Comparison of ENCODE assay signal across 23 cellular contexts in genomic region chr11:14393889-14394288, GRCh38. TPM values are rescaled to one million over a fixed set of nuclear protein-coding genes. Genes with fewer than 3 reads are reported as not detected.
DNase-seq lines count a peak whose midpoint lies in the region; ATAC-seq, FAIRE-seq and TF ChIP-seq lines count a peak whose summit lies in the region.
"Had no signal": no experiment of that assay in that cellular context is flagged by ENCODE, and none has a peak within 500 bp of the region (broad histone marks: within the 10 kb centered on the region; RNA-seq: fewer than 3 reads in every experiment).

No MANE protein-coding gene starts in this region.

- no peaks in the 10 kb centered on the region for H3K9me3 Mint-ChIP-seq in activated CD8-positive, alpha-beta memory T cell treated with anti-CD3 and anti-CD28 coated beads, Interleukin-2, amount 10 ng/mL, durations not matched to agents 7 days and 5 days (ENCODE audit: low read depth)
- no peaks in the 10 kb centered on the region for H3K9me3 Mint-ChIP-seq in GM23338
- no peaks in the 10 kb centered on the region for H3K9me3 Mint-ChIP-seq in stimulated activated effector memory CD8-positive, alpha-beta T cell treated with anti-CD3 and anti-CD28 coated beads, Interleukin-12 subunit alpha, Interleukin-12 subunit beta, amount 100 ng/mL, for 72 hours
- H3K9me3 Mint-ChIP-seq: CD14-positive monocyte had no signal

- H3K9ac ChIP-seq in endothelial cell of umbilical vein (replicated peaks; ENCODE audit: extremely low read depth, insufficient read depth, low read length), result no peak overlapping the region

- no peak for TF ChIP-seq CTCF in GM23338 (conservative IDR thresholded peaks at IDR 0.05; ENCODE audit: low read depth in 2 of 2)
- TF ChIP-seq CTCF in endothelial cell of umbilical vein (IDR thresholded peaks at IDR 0.05; ENCODE audit: extremely low read depth in 1 of 2, insufficient read depth in 1 of 2, low read depth in 1 of 2, low read length in 2 of 2), result no peak

- H3K4me3 Mint-ChIP-seq in activated CD8-positive, alpha-beta memory T cell treated with anti-CD3 and anti-CD28 coated beads, Interleukin-2, amount 10 ng/mL, durations not matched to agents 7 days and 5 days, result no peak overlapping the region
- no peak overlapping the region for H3K4me3 Mint-ChIP-seq in GM23338
- H3K4me3 Mint-ChIP-seq in stimulated activated effector memory CD8-positive, alpha-beta T cell treated with anti-CD3 and anti-CD28 coated beads, Interleukin-12 subunit alpha, Interleukin-12 subunit beta, amount 100 ng/mL, for 72 hours, result no peak overlapping the region
- H3K4me3 Mint-ChIP-seq: B cell, CD14-positive monocyte had no signal

- H4K20me1 ChIP-seq in GM23338 (replicated peaks; ENCODE audit: insufficient read depth) (no peaks in the 10 kb centered on the region), endothelial cell of umbilical vein (replicated peaks; ENCODE audit: control insufficient read depth, extremely low read depth, insufficient read depth, low read length) (no peaks in the 10 kb centered on the region)

- BruUV-seq in endothelial cell of umbilical vein (replicated peaks; lab: Mats Ljungman, UMichigan), result no TSS peak

- H3K27me3 ChIP-seq in GM23338 (ENCODE audit: insufficient read depth) (no peaks in the 10 kb centered on the region), endothelial cell of umbilical vein (ENCODE audit: control insufficient read depth in 2 of 2, insufficient read depth in 2 of 2, low read length in 2 of 2) (no peaks in the 10 kb centered on the region)

- no peaks in the 10 kb centered on the region for H3F3A ChIP-seq in GM23338 (replicated peaks; ENCODE audit: low read depth)

- no peaks in the 10 kb centered on the region for H3K36me3 ChIP-seq in GM23338 (ENCODE audit: insufficient read depth)
- H3K36me3 ChIP-seq in endothelial cell of umbilical vein (ENCODE audit: control insufficient read depth in 2 of 2, extremely low read depth in 1 of 2, insufficient read depth in 2 of 2, low read length in 2 of 2), result no peaks in the 10 kb centered on the region

- no peaks in the 10 kb centered on the region for H3K79me2 ChIP-seq in GM23338 (replicated peaks; ENCODE audit: insufficient read depth)
- H3K79me2 ChIP-seq in endothelial cell of umbilical vein (ENCODE audit: control insufficient read depth, insufficient read depth, low read length), result no peaks in the 10 kb centered on the region

- dilution Hi-C loops in endothelial cell of umbilical vein (cut with MboI; ENCODE audit: extremely low pct_ligation_motif_present, low sequenced_read_pairs), result no loop called here

- H3K27ac ChIP-seq in GM23338 (ENCODE audit: low read depth), result no peak overlapping the region
- H3K27ac ChIP-seq in endothelial cell of umbilical vein (ENCODE audit: insufficient read depth, low read depth, low read length), result no peak overlapping the region
- H3K27ac ChIP-seq: HL-60 had no signal

- H3K27me3 Mint-ChIP-seq in activated CD8-positive, alpha-beta memory T cell treated with anti-CD3 and anti-CD28 coated beads, Interleukin-2, amount 10 ng/mL, durations not matched to agents 7 days and 5 days, result peaks cover 8% of the 10 kb centered on the region
- peaks cover 4% of the 10 kb centered on the region for H3K27me3 Mint-ChIP-seq in GM23338 (ENCODE audit: insufficient read depth, low read depth, poor library complexity)

- H3K27ac Mint-ChIP-seq in activated CD8-positive, alpha-beta memory T cell treated with anti-CD3 and anti-CD28 coated beads, Interleukin-2, amount 10 ng/mL, durations not matched to agents 7 days and 5 days, result peak overlapping the region; percentile 68
- no peak overlapping the region for H3K27ac Mint-ChIP-seq in GM23338
- H3K27ac Mint-ChIP-seq in stimulated activated effector memory CD8-positive, alpha-beta T cell treated with anti-CD3 and anti-CD28 coated beads, Interleukin-12 subunit alpha, Interleukin-12 subunit beta, amount 100 ng/mL, for 72 hours, result peak overlapping the region; percentile 71
- H3K27ac Mint-ChIP-seq: B cell, CD14-positive monocyte had no signal

- H3K4me1 ChIP-seq in GM23338 (ENCODE audit: insufficient read depth) (no peaks in the 10 kb centered on the region), endothelial cell of umbilical vein (ENCODE audit: control insufficient read depth, extremely low read depth, insufficient read depth, low read length) (peaks cover 9% of the 10 kb centered on the region)

- H3K4me3 ChIP-seq in GM23338 (no peak overlapping the region), endothelial cell of umbilical vein (replicated peaks in 1 of 3; ENCODE audit: insufficient read depth in 1 of 3, low read depth in 1 of 3, low read length in 3 of 3) (no peak overlapping the region)
- H3K4me3 ChIP-seq: K562 had no signal

- POLR2A ChIA-PET in endothelial cell of umbilical vein (lab: Charles Lee), result no interaction called here

- FAIRE-seq in endothelial cell of umbilical vein (lab: Jason Lieb, UNC), result peak; percentile 46
- FAIRE-seq: A204.1, H54, HepG2, K562 had no signal

- H2AFZ ChIP-seq in GM23338 (peak overlapping the region; percentile 73; the same call in 1 of the 2 replicates), endothelial cell of umbilical vein (ENCODE audit: low read depth, low read length) (no peak overlapping the region)

- ATAC-seq in activated CD8-positive, alpha-beta memory T cell treated with anti-CD3 and anti-CD28 coated beads, Interleukin-2, amount 10 ng/mL, durations not matched to agents 7 days and 5 days, result peak; percentile 47
- ATAC-seq in GM23338 (no peak), HG03025 (IDR thresholded peaks at IDR 0.05; ENCODE audit: low FRiP score, unreplicated experiment) (no peak)
- no peak for ATAC-seq in stimulated activated effector memory CD8-positive, alpha-beta T cell treated with anti-CD3 and anti-CD28 coated beads, Interleukin-12 subunit alpha, Interleukin-12 subunit beta, amount 100 ng/mL, for 72 hours
- ATAC-seq: HepG2, K562 had no signal

- CTCF ChIA-PET in activated CD8-positive, alpha-beta memory T cell treated with anti-CD3 and anti-CD28 coated beads, Interleukin-2, amount 10 ng/mL, durations not matched to agents 7 days and 5 days (lab: Charles Lee), result interaction anchor here (0.6 to 0.7 kb wide), 2 partner anchors 20 to 621 kb away, joined by 3 read pairs; no protein-coding TSS in a partner anchor
- CTCF ChIA-PET in endothelial cell of umbilical vein (lab: Charles Lee), result interaction anchor here (1.3 to 1.4 kb wide), 2 partner anchors 25 to 61 kb away, joined by 6 to 16 read pairs; no protein-coding TSS in a partner anchor

- intact Hi-C loops in endothelial cell of umbilical vein (cut with micrococcal nuclease), result no loop called here

- no peaks in the 10 kb centered on the region for H3K9me3 ChIP-seq in endothelial cell of umbilical vein (replicated peaks; ENCODE audit: control insufficient read depth, insufficient read depth, low read length)

- TF ChIP-seq POLR2A in endothelial cell of umbilical vein (IDR thresholded peaks at IDR 0.05; ENCODE audit: low read depth, low read length), result no peak

- no peaks in the 10 kb centered on the region for H3K36me3 Mint-ChIP-seq in activated CD8-positive, alpha-beta memory T cell treated with anti-CD3 and anti-CD28 coated beads, Interleukin-2, amount 10 ng/mL, durations not matched to agents 7 days and 5 days
- H3K36me3 Mint-ChIP-seq in GM23338 (ENCODE audit: low read depth), result no peaks in the 10 kb centered on the region
- no peaks in the 10 kb centered on the region for H3K36me3 Mint-ChIP-seq in stimulated activated effector memory CD8-positive, alpha-beta T cell treated with anti-CD3 and anti-CD28 coated beads, Interleukin-12 subunit alpha, Interleukin-12 subunit beta, amount 100 ng/mL, for 72 hours
- H3K36me3 Mint-ChIP-seq: CD14-positive monocyte had no signal

- H3K4me2 ChIP-seq in GM23338 (no peak overlapping the region), endothelial cell of umbilical vein (ENCODE audit: insufficient read depth, low read length) (no peak overlapping the region)

- no peaks in the 10 kb centered on the region for H3K9me1 ChIP-seq in endothelial cell of umbilical vein (replicated peaks; ENCODE audit: control insufficient read depth, extremely low read depth, insufficient read depth, low read length)

- no peak for DNase-seq in activated CD8-positive, alpha-beta memory T cell treated with anti-CD3 and anti-CD28 coated beads, Interleukin-2, amount 10 ng/mL, durations not matched to agents 7 days and 5 days
- no peak for DNase-seq in activated CD8-positive, alpha-beta memory T cell treated with anti-CD3 and anti-CD28 coated beads, Interleukin-2, amount 50 U/mL, for 48 hours
- DNase-seq in GM23338 (ENCODE audit: low spot score) (no peak), endothelial cell of umbilical vein (ENCODE audit: low read depth, low spot score) (no peak), UCSD-AML1 (lab: John Stamatoyannopoulos, UW; ENCODE audit: unreplicated experiment) (no peak)
- no peak for DNase-seq in stimulated activated effector memory CD8-positive, alpha-beta T cell treated with anti-CD3 and anti-CD28 coated beads, Interleukin-12 subunit alpha, Interleukin-12 subunit beta, amount 100 ng/mL, for 72 hours (ENCODE audit: low spot score in 2 of 2)
- DNase-seq: COR-L47, DMS79, MM.1S, NCI-H1048, NCI-H1417 treated with DMSO at 0.1 percent for 48 hours, NCI-H187, NCI-H446, NCI-H526, Right ventricle myocardium superior had no signal

- H3K9me2 ChIP-seq in GM23338 (ENCODE audit: insufficient read depth), result no peaks in the 10 kb centered on the region

- peaks cover 6% of the 10 kb centered on the region for H3K4me1 Mint-ChIP-seq in activated CD8-positive, alpha-beta memory T cell treated with anti-CD3 and anti-CD28 coated beads, Interleukin-2, amount 10 ng/mL, durations not matched to agents 7 days and 5 days
- H3K4me1 Mint-ChIP-seq in GM23338, result 0 out of 3 replicates have a peak, but pooled peaks cover 3% of the 10 kb centered on the region
- peaks cover 6% of the 10 kb centered on the region for H3K4me1 Mint-ChIP-seq in stimulated activated effector memory CD8-positive, alpha-beta T cell treated with anti-CD3 and anti-CD28 coated beads, Interleukin-12 subunit alpha, Interleukin-12 subunit beta, amount 100 ng/mL, for 72 hours
- H3K4me1 Mint-ChIP-seq: B cell, CD14-positive monocyte had no signal

TF ChIP-seq in endothelial cell of umbilical vein, 7 proteins besides CTCF, POLR2A, EP300 and RAD21 (continues in another document):
- TF ChIP-seq JUN (IDR thresholded peaks at IDR 0.05; ENCODE audit: borderline replicate concordance, insufficient read depth, insufficient read length, low read depth), result no peak

RNA-seq across cellular contexts. Expression of gene RRAS2, which starts 34.9 kb away (rescaled TPM):
- 10 to 100 TPM; 74.8 to 76.1 TPM for total RNA-seq in activated CD8-positive, alpha-beta memory T cell treated with anti-CD3 and anti-CD28 coated beads, Interleukin-2, amount 10 ng/mL, durations not matched to agents 7 days and 5 days
- 293 and 296 TPM in 2 replicates for total RNA-seq in GM23338 (2014; rRNA removed; shearing (Covaris generic))
- polyA plus RNA-seq in GM23338 (2016; fragmentation: Nextera tagmentation; extraction: Ambion mirVana) (174 and 196 TPM in 2 replicates), endothelial cell of umbilical vein (26.6 and 30.1 TPM in 2 replicates)
- total RNA-seq in endothelial cell of umbilical vein, result 80.5 and 84.4 TPM in 2 replicates
- polyA plus RNA-seq in endothelial cell of umbilical vein (2011; cell fraction: cytosol; rRNA removed), result 36.3 and 39.5 TPM in 2 replicates
- polyA plus RNA-seq in endothelial cell of umbilical vein (2011; cell fraction: nucleus; rRNA removed), result 17.3 and 23.7 TPM in 2 replicates
- 83.6 and 104 TPM in 2 replicates for polyA plus RNA-seq in endothelial cell of umbilical vein (2012)
- 20.3 and 22.2 TPM in 2 replicates for polyA minus RNA-seq in endothelial cell of umbilical vein
- 23.4 TPM for polyA minus RNA-seq in endothelial cell of umbilical vein (2011; cell fraction: cytosol; rRNA and poly(A)+ RNA removed)
- polyA minus RNA-seq in endothelial cell of umbilical vein (2011; cell fraction: nucleus; rRNA and poly(A)+ RNA removed), result 25.1 and 26.7 TPM in 2 replicates
